8 cellular contexts compared by ENCODE assay signal in genomic region chr6:38871745-38872568, GRCh38.
A peak's percentile ranks its signal among the peaks of the same experiment; 100 is the strongest.
DNase-seq lines count a peak whose midpoint lies in the region; ATAC-seq and TF ChIP-seq lines count a peak whose summit lies in the region.

No MANE protein-coding gene starts in this region.

- H3K9ac ChIP-seq in H9 (ENCODE audit: extremely low read depth, insufficient read length, low read length): no peak overlapping the region

- H4K20me1 ChIP-seq in H9 (ENCODE audit: control insufficient read depth, insufficient read depth, insufficient read length): no peaks in the 10 kb centered on the region

- no peaks in the 10 kb centered on the region for H3K36me3 Mint-ChIP-seq in H9 (ENCODE audit: insufficient read depth in 1 of 3, low read depth in 3 of 3)
- H3K36me3 Mint-ChIP-seq in natural killer cell treated with Interleukin-12 subunit alpha and Interleukin-12 subunit beta and Interleukin-15 and Interleukin-18, amount 100 ng/mL, for 72 hours: no peaks in the 10 kb centered on the region

- no peak overlapping the region for H3K23ac ChIP-seq in H9 (ENCODE audit: insufficient read length, low read depth, low read length)

- H3K9me3 Mint-ChIP-seq in H9: no peaks in the 10 kb centered on the region
- H3K9me3 Mint-ChIP-seq in natural killer cell treated with Interleukin-12 subunit alpha and Interleukin-12 subunit beta and Interleukin-15 and Interleukin-18, amount 100 ng/mL, for 72 hours: no peaks in the 10 kb centered on the region

- no peak overlapping the region for H3K14ac ChIP-seq in H9 (ENCODE audit: insufficient read depth, low read length)

- peaks cover 9 to 15% of the 10 kb centered on the region in 2 experiments for H3K4me1 Mint-ChIP-seq in H9
- H3K4me1 Mint-ChIP-seq in natural killer cell treated with Interleukin-12 subunit alpha and Interleukin-12 subunit beta and Interleukin-15 and Interleukin-18, amount 100 ng/mL, for 72 hours (ENCODE audit: low read depth in 2 of 2): peaks cover 10 to 17% of the 10 kb centered on the region in 2 donors

- no peak overlapping the region for H3K18ac ChIP-seq in H9 (ENCODE audit: insufficient read length, low read depth, low read length)

- no peaks in the 10 kb centered on the region for H3K79me2 ChIP-seq in H9 (ENCODE audit: insufficient read depth, low read length)

- no peak overlapping the region for H3K4me3 ChIP-seq in BE2C (ENCODE audit: low read depth, low read length)
- H3K4me3 ChIP-seq in suprapubic skin: no peak overlapping the region

- H2BK15ac ChIP-seq in H9 (ENCODE audit: low read depth, low read length): no peak overlapping the region

- no peak overlapping the region for H3K4me3 Mint-ChIP-seq in H9
- H3K4me3 Mint-ChIP-seq in natural killer cell treated with Interleukin-12 subunit alpha and Interleukin-12 subunit beta and Interleukin-15 and Interleukin-18, amount 100 ng/mL, for 72 hours: no peak overlapping the region

- no peaks in the 10 kb centered on the region for H3K23me2 ChIP-seq in H9 (ENCODE audit: insufficient read length, low read depth, low read length, poor library complexity, severe bottlenecking)

- no peak overlapping the region for H2BK5ac ChIP-seq in H9 (ENCODE audit: insufficient read length, low read length)

- no peaks in the 10 kb centered on the region for H3K79me1 ChIP-seq in H9 (ENCODE audit: insufficient read depth, low read depth, low read length, poor library complexity, severe bottlenecking)

- H3T11ph ChIP-seq in H9 (ENCODE audit: low read length): no peak overlapping the region

- DNase-seq in BE2C: peak; percentile 62
- DNase-seq in H9: peak; percentile 69
- peak; percentile 28 for DNase-seq in NCI-H82 treated with DMSO at 0.1 percent for 48 hours (lab: John Stamatoyannopoulos, UW; ENCODE audit: unreplicated experiment)
- peak; percentile 20 for DNase-seq in activated CD8-positive, alpha-beta memory T cell treated with anti-CD3 and anti-CD28 coated beads, Interleukin-2, amount 50 U/mL, for 24 hours (ENCODE audit: extremely low read depth)
- DNase-seq in erythroblast (lab: John Stamatoyannopoulos, UW): peak; percentile 19 to 57
- peak; percentile 67 for DNase-seq in natural killer cell treated with Interleukin-12 subunit alpha and Interleukin-12 subunit beta and Interleukin-15 and Interleukin-18, amount 100 ng/mL, for 72 hours (ENCODE audit: low spot score)
- no peak for DNase-seq in suprapubic skin (ENCODE audit: low spot score in 2 of 2)

- no peak overlapping the region for H3K4me2 ChIP-seq in H9 (ENCODE audit: insufficient read depth, insufficient read length, low read length)

- H3K9me3 ChIP-seq in BE2C: no peaks in the 10 kb centered on the region
- no peaks in the 10 kb centered on the region for H3K9me3 ChIP-seq in H9 (ENCODE audit: control insufficient read depth, low read depth, low read length)
- no peaks in the 10 kb centered on the region for H3K9me3 ChIP-seq in suprapubic skin

- TF ChIP-seq POLR2A in erythroblast (IDR thresholded peaks at IDR 0.05; ENCODE audit: low read length) (no peak), suprapubic skin (IDR thresholded peaks at IDR 0.05) (no peak)

- H2AFZ ChIP-seq in H9 (ENCODE audit: low read length): no peak overlapping the region

- H3K27ac ChIP-seq in H9 (ENCODE audit: insufficient read length, low read depth, low read length): no peak overlapping the region
- H3K27ac ChIP-seq in suprapubic skin: no peak overlapping the region

- H3K56ac ChIP-seq in H9 (ENCODE audit: insufficient read length, low read depth, low read length): no peak overlapping the region

- H4K91ac ChIP-seq in H9 (ENCODE audit: insufficient read length, low read depth, low read length): no peak overlapping the region

- H2BK20ac ChIP-seq in H9 (ENCODE audit: low read depth, low read length, poor library complexity, severe bottlenecking): no peak overlapping the region

- whole genome bisulfite sequencing in H9 (ENCODE audit: extremely low coverage, insufficient read length, low lambda C conversion rate): no CpG with 5 or more reads among the region's 15 CpGs
- whole genome bisulfite sequencing in suprapubic skin: 34% methylated on average over 15 of the region's 15 CpGs

- H3K27ac Mint-ChIP-seq in H9: no peak overlapping the region; a peak in 1 of 7 replicates
- H3K27ac Mint-ChIP-seq in natural killer cell treated with Interleukin-12 subunit alpha and Interleukin-12 subunit beta and Interleukin-15 and Interleukin-18, amount 100 ng/mL, for 72 hours: no peak overlapping the region

- H2BK12ac ChIP-seq in H9 (ENCODE audit: insufficient read length, low read depth, low read length): no peak overlapping the region

- no peak overlapping the region for H2BK120ac ChIP-seq in H9 (ENCODE audit: low read depth, low read length, poor library complexity, severe bottlenecking)

- no peak overlapping the region for H2AK5ac ChIP-seq in H9 (ENCODE audit: insufficient read length, low read length)

- H3K36me3 ChIP-seq in BE2C (no peaks in the 10 kb centered on the region), suprapubic skin (no peaks in the 10 kb centered on the region)

- no peaks in the 10 kb centered on the region for H3K27me3 ChIP-seq in BE2C
- no peaks in the 10 kb centered on the region for H3K27me3 ChIP-seq in H9 (ENCODE audit: insufficient read depth, low read length)
- H3K27me3 ChIP-seq in suprapubic skin: peaks cover 10% of the 10 kb centered on the region

- no peaks in the 10 kb centered on the region for H3K4me1 ChIP-seq in BE2C
- 0 out of 2 replicates have a peak, but pooled peaks cover 3% of the 10 kb centered on the region for H3K4me1 ChIP-seq in H9 (ENCODE audit: insufficient read depth, low read length)
- H3K4me1 ChIP-seq in suprapubic skin: no peaks in the 10 kb centered on the region

- H3K4ac ChIP-seq in H9 (ENCODE audit: low read depth, low read length): no peak overlapping the region

- ATAC-seq in natural killer cell treated with Interleukin-12 subunit alpha and Interleukin-12 subunit beta and Interleukin-15 and Interleukin-18, amount 100 ng/mL, for 72 hours: no peak
- no peak for ATAC-seq in HG03354 (IDR thresholded peaks at IDR 0.05; ENCODE audit: poor library complexity, severe bottlenecking, unreplicated experiment)

- TF ChIP-seq EP300 in suprapubic skin (IDR thresholded peaks at IDR 0.05): no peak

- TF ChIP-seq CTCF in BE2C (IDR thresholded peaks at IDR 0.05; ENCODE audit: low read depth, low read length): peak; percentile 99
- peak; percentile 94 for TF ChIP-seq CTCF in H9 (conservative IDR thresholded peaks at IDR 0.05)
- TF ChIP-seq CTCF in suprapubic skin (IDR thresholded peaks at IDR 0.05): peak; percentile 24 to 82

- H4K5ac ChIP-seq in H9 (ENCODE audit: insufficient read length, low read depth, low read length): no peak overlapping the region

- no peak overlapping the region for H4K8ac ChIP-seq in H9 (replicated peaks; ENCODE audit: insufficient read length, low read depth, low read length)

- peaks cover 5% of the 10 kb centered on the region for H3K27me3 Mint-ChIP-seq in H9 (ENCODE audit: low read depth)
- peaks cover 0 to 6% of the 10 kb centered on the region in 2 donors for H3K27me3 Mint-ChIP-seq in natural killer cell treated with Interleukin-12 subunit alpha and Interleukin-12 subunit beta and Interleukin-15 and Interleukin-18, amount 100 ng/mL, for 72 hours

Comparison
In these comparisons a context has a peak if more than half of its experiments do, and no peak if none do; other contexts are left out.
1. DNase-seq: peak in BE2C (single experiment), H9 (single experiment), NCI-H82 treated with DMSO at 0.1 percent for 48 hours (single experiment), activated CD8-positive, alpha-beta memory T cell treated with anti-CD3 and anti-CD28 coated beads, Interleukin-2, amount 50 U/mL, for 24 hours (single experiment), erythroblast (2 of 2) and natural killer cell treated with Interleukin-12 subunit alpha and Interleukin-12 subunit beta and Interleukin-15 and Interleukin-18, amount 100 ng/mL, for 72 hours (single experiment); none in suprapubic skin (0 of 2).
2. Peak in every context shown above with its lines, with median percentiles within 50 percentile points of each other: CTCF ChIP-seq.